In the genomic region with DNA sequence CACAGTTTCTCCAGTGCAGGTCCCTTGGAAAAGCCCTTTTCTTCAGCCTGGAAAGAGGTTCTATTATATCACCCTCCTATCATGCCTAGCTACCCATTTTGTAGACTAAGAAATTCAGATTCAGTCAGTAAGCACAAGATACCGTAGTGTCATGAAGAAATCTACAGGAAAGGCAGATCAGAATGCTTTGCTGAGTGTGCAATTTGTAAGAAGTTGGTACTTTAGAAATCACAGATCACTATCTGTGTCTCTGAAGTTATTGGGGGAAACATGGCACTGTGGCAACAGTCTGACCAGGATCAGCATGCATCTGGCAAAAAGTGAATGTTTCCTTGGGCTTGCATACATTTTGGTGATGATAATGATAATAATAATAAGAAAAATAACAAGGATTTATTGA, we compare ENCODE assay signal across 25 cellular contexts.
"Had no signal": no experiment of that assay in that cellular context is flagged by ENCODE, and none has a peak within 500 bp of the region (broad histone marks: within the 10 kb centered on the region; RNA-seq: fewer than 3 reads in every experiment).

No MANE protein-coding gene starts in this region.

- H3K4me1 ChIP-seq: colonic mucosa, esophagus squamous epithelium, gastrocnemius medialis, left lung, lower lobe of right lung had no signal

- H3K36me3 ChIP-seq: colonic mucosa, esophagus squamous epithelium, gastrocnemius medialis, heart right ventricle, left lung, lower lobe of right lung had no signal

- H3K9me3 ChIP-seq: colonic mucosa, esophagus squamous epithelium, gastrocnemius medialis, heart right ventricle, left lung, lower lobe of right lung, mucosa of descending colon had no signal

- DNase-seq: colonic mucosa; cortex of kidney; dermis blood vessel endothelial cell; dorsolateral prefrontal cortex; effector CD4-positive, alpha-beta T cell; effector memory CD4-positive, alpha-beta T cell; esophagus squamous epithelium; foreskin fibroblast; foreskin melanocyte; gastrocnemius medialis; glutamatergic neuron; head of caudate nucleus; heart right ventricle; hippocampal formation; left cardiac atrium; left lung; left ventricle myocardium superior; lower lobe of right lung; mesenchymal stem cell; mucosa of descending colon; naive B cell; naive thymus-derived CD8-positive, alpha-beta T cell had no signal

- H3K4me3 ChIP-seq: colonic mucosa, dorsolateral prefrontal cortex, esophagus squamous epithelium, gastrocnemius medialis, heart right ventricle, left lung, lower lobe of right lung, mucosa of descending colon had no signal

- FAIRE-seq: endothelial cell of umbilical vein, islet of Langerhans, keratinocyte had no signal

- ATAC-seq: gastrocnemius medialis; heart right ventricle; left cardiac atrium; left lung; left ventricle myocardium superior; lower lobe of right lung; mucosa of descending colon; naive thymus-derived CD8-positive, alpha-beta T cell had no signal

- H3K27ac ChIP-seq: colonic mucosa, dorsolateral prefrontal cortex, esophagus squamous epithelium, gastrocnemius medialis, heart right ventricle, left lung, lower lobe of right lung had no signal

- H3K27me3 ChIP-seq: colonic mucosa, gastrocnemius medialis had no signal
